Comparison of ENCODE assay signal across 8 cellular contexts in genomic region chr3:151227438-151228290, GRCh38. TPM values are rescaled to one million over a fixed set of nuclear protein-coding genes. Genes with fewer than 3 reads are reported as not detected.
A peak's percentile ranks its signal among the peaks of the same experiment; 100 is the strongest.
DNase-seq lines count a peak whose midpoint lies in the region; ATAC-seq and TF ChIP-seq lines count a peak whose summit lies in the region.

No MANE protein-coding gene starts in this region.

- intact Hi-C loops in esophagus muscularis mucosa (cut with DNase I): loop anchor here (1.0 to 5.0 kb wide), 2 partner anchors 56 to 60 kb away; no protein-coding TSS in a partner anchor

- H3K36me3 Mint-ChIP-seq in naive thymus-derived CD8-positive, alpha-beta T cell: peaks cover 0 to 3% (median 0%) of the 10 kb centered on the region in 3 donors
- H3K36me3 Mint-ChIP-seq in stimulated activated effector memory CD8-positive, alpha-beta T cell treated with anti-CD3 and anti-CD28 coated beads, Interleukin-12 subunit alpha, Interleukin-12 subunit beta, amount 100 ng/mL, for 72 hours: no peaks in the 10 kb centered on the region

- H3K27ac Mint-ChIP-seq in naive thymus-derived CD8-positive, alpha-beta T cell: peak overlapping the region in 7 of 10 donors; percentile 10 to 42 (median 27)
- H3K27ac Mint-ChIP-seq in stimulated activated effector memory CD8-positive, alpha-beta T cell treated with anti-CD3 and anti-CD28 coated beads, Interleukin-12 subunit alpha, Interleukin-12 subunit beta, amount 100 ng/mL, for 72 hours: peak overlapping the region; percentile 96

- H3K27me3 Mint-ChIP-seq in naive thymus-derived CD8-positive, alpha-beta T cell: no peaks in the 10 kb centered on the region

- H3K4me2 ChIP-seq in OCI-LY3 (ENCODE audit: low read length): peak overlapping the region; percentile 79

- peak; percentile 84 for ATAC-seq in GM19372 (IDR thresholded peaks at IDR 0.05; ENCODE audit: low read depth, unreplicated experiment)
- peak; percentile 70 for ATAC-seq in HG03457 (IDR thresholded peaks at IDR 0.05; ENCODE audit: unreplicated experiment)
- peak; percentile 85 to 94 for ATAC-seq in naive thymus-derived CD8-positive, alpha-beta T cell
- ATAC-seq in stimulated activated effector memory CD8-positive, alpha-beta T cell treated with anti-CD3 and anti-CD28 coated beads, Interleukin-12 subunit alpha, Interleukin-12 subunit beta, amount 100 ng/mL, for 72 hours: peak; percentile 72

- H2AFZ ChIP-seq in OCI-LY3 (ENCODE audit: low read depth, low read length): no peak overlapping the region

- TF ChIP-seq POLR2A in esophagus muscularis mucosa (IDR thresholded peaks at IDR 0.05; ENCODE audit: low read depth): no peak

- peak overlapping the region in 2 of 10 donors; percentile 5 to 20 for H3K4me3 Mint-ChIP-seq in naive thymus-derived CD8-positive, alpha-beta T cell
- peak overlapping the region; percentile 43 for H3K4me3 Mint-ChIP-seq in stimulated activated effector memory CD8-positive, alpha-beta T cell treated with anti-CD3 and anti-CD28 coated beads, Interleukin-12 subunit alpha, Interleukin-12 subunit beta, amount 100 ng/mL, for 72 hours

- H3K4me1 ChIP-seq in OCI-LY3 (ENCODE audit: low read length) (peaks cover 45% of the 10 kb centered on the region), esophagus muscularis mucosa (peaks cover 13 to 41% (median 36%) of the 10 kb centered on the region in 4 donors)

- 0 out of 2 replicates have a peak, but pooled peaks cover 2% of the 10 kb centered on the region for H3K9me3 ChIP-seq in OCI-LY3 (ENCODE audit: insufficient read depth, low read length)
- no peaks in the 10 kb centered on the region for H3K9me3 ChIP-seq in esophagus muscularis mucosa

- H3K9ac ChIP-seq in OCI-LY3 (ENCODE audit: low read length): peak overlapping the region; percentile 28

- peaks cover 22 to 56% (median 46%) of the 10 kb centered on the region in 4 donors for H3K4me1 Mint-ChIP-seq in naive thymus-derived CD8-positive, alpha-beta T cell
- peaks cover 62% of the 10 kb centered on the region for H3K4me1 Mint-ChIP-seq in stimulated activated effector memory CD8-positive, alpha-beta T cell treated with anti-CD3 and anti-CD28 coated beads, Interleukin-12 subunit alpha, Interleukin-12 subunit beta, amount 100 ng/mL, for 72 hours

- POLR2A ChIA-PET in naive thymus-derived CD8-positive, alpha-beta T cell (lab: Charles Lee): interaction anchor here (1.1 kb wide), 2 partner anchors 50 to 52 kb away, joined by 3 read pairs; no protein-coding TSS in a partner anchor

- peaks cover 0 to 3% (median 0%) of the 10 kb centered on the region in 9 donors for H3K9me3 Mint-ChIP-seq in naive thymus-derived CD8-positive, alpha-beta T cell
- peaks cover 2% of the 10 kb centered on the region for H3K9me3 Mint-ChIP-seq in stimulated activated effector memory CD8-positive, alpha-beta T cell treated with anti-CD3 and anti-CD28 coated beads, Interleukin-12 subunit alpha, Interleukin-12 subunit beta, amount 100 ng/mL, for 72 hours

- H3K27me3 ChIP-seq in OCI-LY3 (ENCODE audit: low read depth, low read length) (no peaks in the 10 kb centered on the region), esophagus muscularis mucosa (no peaks in the 10 kb centered on the region)

- WGBS in esophagus muscularis mucosa: 31% methylated on average over 8 of the region's 9 CpGs

- peak; percentile 50 for DNase-seq in CMK (ENCODE audit: low read depth)
- peak; percentile 66 for DNase-seq in activated T-cell treated with anti-CD3 and anti-CD28 coated beads for 48 hours (ENCODE audit: low read depth)
- peak; percentile 95 for DNase-seq in esophagus muscularis mucosa (ENCODE audit: extremely low spot score)
- peak; percentile 50 to 88 (median 76) for DNase-seq in naive thymus-derived CD8-positive, alpha-beta T cell
- DNase-seq in stimulated activated effector memory CD8-positive, alpha-beta T cell treated with anti-CD3 and anti-CD28 coated beads, Interleukin-12 subunit alpha, Interleukin-12 subunit beta, amount 100 ng/mL, for 72 hours (ENCODE audit: low spot score in 2 of 2): peak; percentile 62 to 87

- peak; percentile 96 for TF ChIP-seq CTCF in OCI-LY3 (IDR thresholded peaks at IDR 0.05; ENCODE audit: low read depth, low read length)
- TF ChIP-seq CTCF in esophagus muscularis mucosa (IDR thresholded peaks at IDR 0.05): peak; percentile 87 to 93 (median 91)

- H3K79me2 ChIP-seq in OCI-LY3 (ENCODE audit: low read length): peaks cover 8% of the 10 kb centered on the region; the same call in 1 of the 2 replicates

- no peaks in the 10 kb centered on the region for H4K20me1 ChIP-seq in OCI-LY3 (ENCODE audit: insufficient read depth, low read length)

- H3K27ac ChIP-seq in OCI-LY3 (ENCODE audit: low read length) (peak overlapping the region; percentile 77), esophagus muscularis mucosa (replicated peaks in 1 of 4) (peak overlapping the region in 2 of 4 donors; percentile 44 to 66)

- H3K4me3 ChIP-seq in OCI-LY3 (ENCODE audit: low read length): peak overlapping the region; percentile 44; the same call in 1 of the 2 replicates
- no peak overlapping the region for H3K4me3 ChIP-seq in esophagus muscularis mucosa

- TF ChIP-seq EP300 in esophagus muscularis mucosa (IDR thresholded peaks at IDR 0.05): no peak

- H3K36me3 ChIP-seq in OCI-LY3 (replicated peaks; ENCODE audit: low read depth, low read length): peaks cover 13% of the 10 kb centered on the region
- no peaks in the 10 kb centered on the region for H3K36me3 ChIP-seq in esophagus muscularis mucosa

RNA-seq across cellular contexts. Expression of gene GPR171, which starts 24.6 kb away (rescaled TPM):
- total RNA-seq in esophagus muscularis mucosa: 1 to 10 TPM in 2 of 4 donors, under 1 TPM in 2; 0.46 to 3.7 (median 1.3) TPM
- 10 to 100 TPM; 35.5 to 39.3 TPM for total RNA-seq in naive thymus-derived CD8-positive, alpha-beta T cell
- 100 to 1,000 TPM in 2 of 3 donors, 10 to 100 TPM in 1; 69.3 to 123 (median 108) TPM for polyA plus RNA-seq in naive thymus-derived CD8-positive, alpha-beta T cell

RNA-seq across cellular contexts. Expression of gene P2RY14, which starts 50.7 kb away (rescaled TPM):
- 10 to 100 TPM in 3 of 4 donors, 1 to 10 TPM in 1; 3.0 to 14.2 (median 12.4) TPM for total RNA-seq in esophagus muscularis mucosa
- total RNA-seq in naive thymus-derived CD8-positive, alpha-beta T cell: under 1 TPM in 1 of 2 experiments, not detected in 1; 0.21 TPM
- polyA plus RNA-seq in naive thymus-derived CD8-positive, alpha-beta T cell: not detected

Comparison
In these comparisons a context has a peak if more than half of its experiments do, and no peak if none do; other contexts are left out.
1. RNA of gene GPR171, which starts 24.6 kb away (total RNA-seq): 35.5 to 39.3 TPM in naive thymus-derived CD8-positive, alpha-beta T cell; 0.46 to 3.7 TPM in esophagus muscularis mucosa; every median in the first group is over 4 times any median in the second.
2. Peak in every context shown above with its lines, with median percentiles within 50 percentile points of each other: DNase-seq and ATAC-seq.